Comparison of ENCODE assay signal across 7 cellular contexts in the genomic region with DNA sequence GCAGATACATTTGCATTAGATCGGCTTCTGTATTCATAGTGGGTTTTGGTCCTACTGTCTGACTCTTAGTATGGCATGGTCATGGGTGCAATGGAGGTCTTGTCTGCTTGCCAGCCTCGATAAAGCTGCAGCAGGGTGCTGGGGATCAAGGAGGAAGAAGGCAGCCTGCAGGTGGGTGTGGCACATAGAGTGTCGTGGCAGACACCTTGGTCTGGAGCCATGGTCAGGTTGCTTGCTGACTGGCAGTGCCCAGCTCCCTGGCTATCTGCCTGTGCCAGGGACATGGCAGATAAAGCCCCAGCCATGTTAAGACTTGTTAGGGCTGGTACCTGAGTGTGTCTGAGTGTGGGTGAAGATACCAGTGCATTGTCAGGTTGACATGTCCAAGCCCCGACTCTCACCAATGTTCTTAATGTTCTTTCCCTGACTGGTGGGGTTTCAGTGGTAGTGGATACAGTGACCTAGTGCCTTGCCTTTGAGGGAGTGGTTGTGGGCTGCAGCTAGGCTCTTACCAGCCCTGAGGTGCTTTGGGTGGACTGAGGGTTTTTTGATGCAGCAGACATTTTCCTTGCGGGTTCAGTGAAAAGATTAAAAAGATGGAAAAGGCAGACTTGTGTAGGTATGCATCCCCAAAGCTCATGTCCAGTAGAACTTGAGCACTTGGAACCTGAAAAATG. TPM values are rescaled to one million over a fixed set of nuclear protein-coding genes. Genes with fewer than 3 reads are reported as not detected.
DNase-seq lines count a peak whose midpoint lies in the region; ATAC-seq, FAIRE-seq and TF ChIP-seq lines count a peak whose summit lies in the region.

No MANE protein-coding gene starts in this region.

- peaks cover 30% of the 10 kb centered on the region for H3K4me1 Mint-ChIP-seq in neural progenitor cell

- H3K9ac ChIP-seq in MM.1S (ENCODE audit: low read length) (peak overlapping the region; percentile 84; the same call in 1 of the 2 replicates), neural progenitor cell (peak overlapping the region; percentile 39)

- H3K4me2 ChIP-seq in MM.1S (ENCODE audit: low read depth, low read length) (peak overlapping the region; percentile 83), neural progenitor cell (peak overlapping the region; percentile 96)

- no peak overlapping the region for H2AFZ ChIP-seq in MM.1S (ENCODE audit: low read length)
- H2AFZ ChIP-seq in neural progenitor cell (replicated peaks), result no peak overlapping the region

- H3K4me3 Mint-ChIP-seq in neural progenitor cell, result peak overlapping the region; percentile 95

- H3F3A ChIP-seq in MM.1S (ENCODE audit: insufficient read depth, low read length) (peaks cover 22% of the 10 kb centered on the region), neural progenitor cell (ENCODE audit: low read depth) (peaks cover 13% of the 10 kb centered on the region)

- intact Hi-C loops in psoas muscle (cut with DNase I), result loop anchor here in 1 of 2 donors (10.0 kb wide), 1 partner anchor 117 kb away; no protein-coding TSS in a partner anchor

- peak overlapping the region; percentile 85 for H3K27ac Mint-ChIP-seq in neural progenitor cell

- no peak for FAIRE-seq in bronchial epithelial cell (lab: Jason Lieb, UNC)

- 67 to 74% (median 71%) methylated on average over 5 of the region's 5 CpGs for WGBS in psoas muscle, 3 donors

- H3K36me3 Mint-ChIP-seq in neural progenitor cell, result peaks cover 13% of the 10 kb centered on the region

- H3K4me1 ChIP-seq in MM.1S (ENCODE audit: low read length) (peaks cover 23% of the 10 kb centered on the region), neural progenitor cell (peaks cover 28% of the 10 kb centered on the region), psoas muscle (peaks cover 8% of the 10 kb centered on the region)

- H3K27ac ChIP-seq in MM.1S (ENCODE audit: low read length) (no peak overlapping the region), neural progenitor cell (no peak overlapping the region), psoas muscle (no peak overlapping the region)

- H3K36me3 ChIP-seq in MM.1S (replicated peaks; ENCODE audit: insufficient read depth, low read length) (no peaks in the 10 kb centered on the region), bronchial epithelial cell (ENCODE audit: control insufficient read depth, insufficient read depth, low read length) (no peaks in the 10 kb centered on the region), neural progenitor cell (no peaks in the 10 kb centered on the region), psoas muscle (ENCODE audit: insufficient read depth in 1 of 2, low read depth in 1 of 2) (no peaks in the 10 kb centered on the region)

- H3K27me3 ChIP-seq in MM.1S (replicated peaks; ENCODE audit: insufficient read depth, low read length) (no peaks in the 10 kb centered on the region), bronchial epithelial cell (ENCODE audit: control insufficient read depth, insufficient read depth, low read length) (no peaks in the 10 kb centered on the region), neural progenitor cell (no peaks in the 10 kb centered on the region), psoas muscle (ENCODE audit: insufficient read depth in 3 of 3, low read length in 2 of 3) (peaks cover 0 to 12% (median 2%) of the 10 kb centered on the region in 3 donors)

- H3K27me3 Mint-ChIP-seq in neural progenitor cell (ENCODE audit: insufficient read depth, low read depth), result peaks cover 5% of the 10 kb centered on the region

- H3K79me2 ChIP-seq in MM.1S (ENCODE audit: low read length), result peaks cover 68% of the 10 kb centered on the region
- H3K79me2 ChIP-seq in neural progenitor cell (ENCODE audit: low read depth), result peaks cover 67% of the 10 kb centered on the region

- no peaks in the 10 kb centered on the region for H3K9me3 Mint-ChIP-seq in neural progenitor cell

- TF ChIP-seq CTCF in GM12864 (IDR thresholded peaks at IDR 0.05; ENCODE audit: low read depth, low read length, missing control alignments), result no peak
- no peak for TF ChIP-seq CTCF in MM.1S (IDR thresholded peaks at IDR 0.05; ENCODE audit: low read length)
- TF ChIP-seq CTCF in bronchial epithelial cell (IDR thresholded peaks at IDR 0.05; ENCODE audit: insufficient read depth, low read length, severe bottlenecking), result no peak
- TF ChIP-seq CTCF in neural progenitor cell (IDR thresholded peaks at IDR 0.05), result no peak
- no peak for TF ChIP-seq CTCF in psoas muscle (IDR thresholded peaks at IDR 0.05)

- DNase-seq in GM12864 (ENCODE audit: low read depth) (no peak), MM.1S (no peak), bronchial epithelial cell (ENCODE audit: low read depth) (peak; percentile 51), neural progenitor cell (ENCODE audit: low spot score) (no peak), hypothalamus (lab: John Stamatoyannopoulos, UW) (no peak), GDM1 (lab: John Stamatoyannopoulos, UW) (no peak), psoas muscle (no peak)

- no peaks in the 10 kb centered on the region for H3K9me2 ChIP-seq in MM.1S (replicated peaks; ENCODE audit: insufficient read depth, low read length)

- H3K4me3 ChIP-seq in GM12864 (ENCODE audit: low read depth, low read length), result peak overlapping the region; percentile 90
- peak overlapping the region; percentile 99 for H3K4me3 ChIP-seq in MM.1S (ENCODE audit: low read length)
- H3K4me3 ChIP-seq in bronchial epithelial cell (ENCODE audit: low read depth, low read length), result no peak overlapping the region
- peak overlapping the region; percentile 83 for H3K4me3 ChIP-seq in neural progenitor cell
- H3K4me3 ChIP-seq in psoas muscle, result no peak overlapping the region

- H4K20me1 ChIP-seq in MM.1S (ENCODE audit: insufficient read depth, low read length), result no peaks in the 10 kb centered on the region
- H4K20me1 ChIP-seq in neural progenitor cell (ENCODE audit: low read depth), result peaks cover 62% of the 10 kb centered on the region

- ATAC-seq in psoas muscle, result no peak

- H3K9me3 ChIP-seq in MM.1S (replicated peaks; ENCODE audit: insufficient read depth, low read length) (no peaks in the 10 kb centered on the region), neural progenitor cell (ENCODE audit: low read depth) (no peaks in the 10 kb centered on the region), psoas muscle (no peaks in the 10 kb centered on the region)

RNA-seq across cellular contexts. Expression of gene FAM83D, which starts 1.8 kb away (rescaled TPM):
- total RNA-seq in bronchial epithelial cell (2.6 and 5.1 TPM in 2 replicates), neural progenitor cell (ENCODE audit: low replicate concordance) (73.9 and 76.7 TPM in 2 replicates), psoas muscle (under 1 TPM in 2 of 4 donors, not detected in 2; 0.11 to 0.12 TPM)
- polyA plus RNA-seq in psoas muscle, result under 1 TPM in 2 of 3 donors, not detected in 1; 0.12 to 0.32 TPM

RNA-seq across cellular contexts. Expression of gene DHX35, which starts 34.1 kb away (rescaled TPM):
- total RNA-seq in bronchial epithelial cell (7.4 and 8.2 TPM in 2 replicates), neural progenitor cell (ENCODE audit: low replicate concordance) (22.0 and 22.5 TPM in 2 replicates), psoas muscle (1 to 10 TPM; 3.4 to 6.8 (median 5.5) TPM)
- 10 to 100 TPM in 1 of 3 donors, 1 to 10 TPM in 2; 5.8 to 11.9 (median 9.1) TPM for polyA plus RNA-seq in psoas muscle

Comparison
In these comparisons a context has a peak if more than half of its experiments do, and no peak if none do; other contexts are left out.
1. H3K4me3 ChIP-seq: peak in GM12864 (single experiment), MM.1S (single experiment) and neural progenitor cell (single experiment); none in bronchial epithelial cell (single experiment) and psoas muscle (single experiment).
2. RNA of gene FAM83D, which starts 1.8 kb away (total RNA-seq): 73.9 to 76.7 TPM in neural progenitor cell; 2.6 to 5.1 TPM in bronchial epithelial cell and 0.11 to 0.12 TPM in psoas muscle; every median in the first group is over 10 times any median in the second.